ENCODE assay signal across 24 cellular contexts in the genomic region with DNA sequence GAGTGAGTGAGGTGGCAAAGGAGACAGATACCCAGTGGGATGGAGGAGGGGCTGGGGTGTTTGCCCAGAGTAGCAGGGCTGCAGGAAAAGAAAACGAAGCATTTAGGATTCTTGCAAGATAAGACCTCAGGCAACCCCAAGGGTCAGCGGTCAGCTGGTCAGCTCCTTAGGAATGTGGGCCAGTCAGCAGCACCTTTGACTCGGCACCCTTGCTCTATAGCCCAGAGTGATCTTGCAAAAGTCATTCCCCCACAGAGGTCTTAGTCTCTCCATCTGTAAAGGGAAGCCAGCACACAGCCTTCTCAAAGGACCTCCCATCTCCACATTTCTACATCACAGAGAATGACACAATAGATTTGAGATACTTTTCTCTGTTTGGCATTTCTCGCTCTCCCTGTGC. TPM values are rescaled to one million over a fixed set of nuclear protein-coding genes. Genes with fewer than 3 reads are reported as not detected.
A peak's percentile ranks its signal among the peaks of the same experiment; 100 is the strongest.
DNase-seq lines count a peak whose midpoint lies in the region; ATAC-seq, FAIRE-seq and TF ChIP-seq lines count a peak whose summit lies in the region.
"Had no signal": no experiment of that assay in that cellular context is flagged by ENCODE, and none has a peak within 500 bp of the region (broad histone marks: within the 10 kb centered on the region; RNA-seq: fewer than 3 reads in every experiment).

No MANE protein-coding gene starts in this region.

- no TSS peak for BruUV-seq in K562 (replicated peaks; lab: Mats Ljungman, UMichigan)

- no peak overlapping the region for H2BK5ac ChIP-seq in neuronal stem cell (ENCODE audit: low read length)

- no peak for TF ChIP-seq EP300 in SK-N-SH (IDR thresholded peaks at IDR 0.05; ENCODE audit: borderline replicate concordance in 1 of 2, low read depth in 1 of 2, low read length in 1 of 2)
- TF ChIP-seq EP300 in K562 (IDR thresholded peaks at IDR 0.05; ENCODE audit: low read length), result no peak

- no peak overlapping the region for H3K4me3 ChIP-seq in SK-N-SH (ENCODE audit: low read depth in 2 of 2, low read length in 1 of 2)
- H3K4me3 ChIP-seq in K562, result no peak overlapping the region
- no peak overlapping the region for H3K4me3 ChIP-seq in neuronal stem cell (ENCODE audit: low read length in 2 of 2)
- H3K4me3 ChIP-seq: GM12878, MG63 had no signal

- DNase-seq in SK-N-SH (no peak), K562 (ENCODE audit: extremely low read depth in 1 of 4, low spot score in 3 of 4) (no peak), neuronal stem cell (ENCODE audit: low spot score) (no peak), NCI-H1417 treated with DMSO at 0.1 percent for 48 hours (lab: John Stamatoyannopoulos, UW) (no peak)
- DNase-seq: CD4-positive, CD25-positive, alpha-beta regulatory T cell; DMS53; GDM1; KG1; MG63; NCI-H1048; NCI-H1417; NCI-H1694 treated with DMSO at 0.1 percent for 48 hours; NCI-H2081; NCI-H2227 treated with DMSO at 0.1 percent for 48 hours; NCI-H526 treated with DMSO at 0.1 percent for 48 hours; SHP77; T-cell had no signal

- no peaks in the 10 kb centered on the region for H3K9me3 ChIP-seq in SK-N-SH
- H3K9me3 ChIP-seq in K562 (replicated peaks; ENCODE audit: control insufficient read depth, insufficient read depth, low read depth, low read length), result no peaks in the 10 kb centered on the region
- no peaks in the 10 kb centered on the region for H3K9me3 ChIP-seq in neuronal stem cell (replicated peaks in 1 of 2; ENCODE audit: control insufficient read depth in 2 of 2, insufficient read depth in 1 of 2, low read depth in 1 of 2, low read length in 2 of 2)
- H3K9me3 ChIP-seq: MG63 had no signal

- no peak overlapping the region for H2AFZ ChIP-seq in SK-N-SH (ENCODE audit: low read depth)
- H2AFZ ChIP-seq in K562 (ENCODE audit: low read depth, low read length), result no peak overlapping the region
- no peak overlapping the region for H2AFZ ChIP-seq in neuronal stem cell (ENCODE audit: low read length)

- H4K8ac ChIP-seq in neuronal stem cell (ENCODE audit: low read depth, low read length), result no peak overlapping the region

- H3K4me2 ChIP-seq in SK-N-SH (no peak overlapping the region), K562 (ENCODE audit: insufficient read depth, low read length) (no peak overlapping the region), neuronal stem cell (ENCODE audit: insufficient read depth, low read length, poor library complexity, severe bottlenecking) (no peak overlapping the region)

- H2BK12ac ChIP-seq in neuronal stem cell (ENCODE audit: low read length), result no peak overlapping the region

- POLR2A ChIA-PET in SK-N-SH (lab: Yijun Ruan, JAX), result no interaction called here
- POLR2A ChIA-PET in K562 (lab: Yijun Ruan, JAX), result no interaction called here

- no peak overlapping the region for H3K18ac ChIP-seq in neuronal stem cell (ENCODE audit: low read length)

- no peak overlapping the region for H4K91ac ChIP-seq in neuronal stem cell (ENCODE audit: low read depth, low read length, poor library complexity)

- in situ Hi-C loops in K562 (cut with MboI), result no loop called here

- H3K4me1 ChIP-seq in SK-N-SH (ENCODE audit: control insufficient read depth in 1 of 2, insufficient read depth in 2 of 2, low read depth in 1 of 2, low read length in 1 of 2) (no peaks in the 10 kb centered on the region; a peak in 1 of 4 replicates), K562 (replicated peaks in 1 of 2; ENCODE audit: control insufficient read depth in 2 of 2, insufficient read depth in 2 of 2, low read length in 2 of 2) (peaks cover 7 to 20% of the 10 kb centered on the region in 2 experiments; a peak in 4 of 5 replicates), neuronal stem cell (ENCODE audit: control insufficient read depth in 2 of 2, insufficient read depth in 1 of 2, low read depth in 1 of 2, low read length in 2 of 2) (peaks cover 0 to 5% of the 10 kb centered on the region in 2 donors)

- H3K14ac ChIP-seq in neuronal stem cell (ENCODE audit: low read length), result no peak overlapping the region

- TF ChIP-seq POLR2A in K562 (conservative IDR thresholded peaks at IDR 0.05), result no peak

- no peak overlapping the region for H2BK120ac ChIP-seq in neuronal stem cell (ENCODE audit: low read depth, low read length)

- no peaks in the 10 kb centered on the region for H3K9me2 ChIP-seq in SK-N-SH

- no peaks in the 10 kb centered on the region for H3K79me2 ChIP-seq in SK-N-SH (ENCODE audit: insufficient read depth)
- H3K79me2 ChIP-seq in K562 (ENCODE audit: control insufficient read depth, insufficient read depth, low read length), result no peaks in the 10 kb centered on the region

- 64% methylated on average over 4 of the region's 4 CpGs for WGBS in SK-N-SH (ENCODE audit: low lambda C conversion rate)
- 24% methylated on average over 4 of the region's 4 CpGs for WGBS in K562 (ENCODE audit: insufficient coverage, low coverage, missing lambda C conversion rate)
- WGBS in neuronal stem cell (ENCODE audit: extremely low coverage in 2 of 2, insufficient read length in 2 of 2, insufficient replicate concordance in 1 of 2), 2 donors, result no CpG with 5 or more reads among the region's 4 CpGs

- TF ChIP-seq RAD21 in SK-N-SH (IDR thresholded peaks at IDR 0.05; ENCODE audit: low read length) (no peak), K562 (CRISPR knock-in tag; conservative IDR thresholded peaks at IDR 0.05 in 1 of 2, IDR thresholded peaks at IDR 0.05 in 1 of 2) (no peak)

- CTCF ChIA-PET in SK-N-SH (lab: Yijun Ruan, JAX), result interaction anchor here (1.4 kb wide), 1 partner anchor 52 kb away, joined by 3 read pairs; no protein-coding TSS in a partner anchor
- CTCF ChIA-PET in K562 (lab: Yijun Ruan, JAX; ENCODE audit: low intra/inter-chr PET ratio), result no interaction called here

- H3K36me3 ChIP-seq in SK-N-SH (replicated peaks in 1 of 2; ENCODE audit: control insufficient read depth in 1 of 2, insufficient read depth in 2 of 2, low read length in 1 of 2) (no peaks in the 10 kb centered on the region), K562 (ENCODE audit: control insufficient read depth, insufficient read depth, low read length) (no peaks in the 10 kb centered on the region), neuronal stem cell (replicated peaks in 1 of 2; ENCODE audit: control insufficient read depth in 2 of 2, insufficient read depth in 2 of 2, low read length in 2 of 2) (no peaks in the 10 kb centered on the region)
- H3K36me3 ChIP-seq: MG63 had no signal

- H3K23ac ChIP-seq in neuronal stem cell (ENCODE audit: low read depth, low read length, poor library complexity), result no peak overlapping the region

- no peaks in the 10 kb centered on the region for H3F3A ChIP-seq in SK-N-SH (replicated peaks; ENCODE audit: insufficient read depth)

- no peak overlapping the region for H3K27ac ChIP-seq in SK-N-SH (ENCODE audit: low read depth in 2 of 2, low read length in 1 of 2)
- no peak overlapping the region for H3K27ac ChIP-seq in K562 (ENCODE audit: extremely low read depth, low read depth, low read length)
- H3K27ac ChIP-seq in neuronal stem cell (replicated peaks; ENCODE audit: low read length), result no peak overlapping the region
- H3K27ac ChIP-seq: RWPE1 had no signal

- H2AK5ac ChIP-seq in neuronal stem cell (ENCODE audit: low read depth, low read length), result peak overlapping the region; percentile 27

- H3K4ac ChIP-seq in neuronal stem cell (ENCODE audit: low read length), result no peak overlapping the region

- H4K20me1 ChIP-seq in SK-N-SH (ENCODE audit: insufficient read depth) (no peaks in the 10 kb centered on the region), K562 (replicated peaks; ENCODE audit: control insufficient read depth, insufficient read depth, low read length) (no peaks in the 10 kb centered on the region)

- H3K9me1 ChIP-seq in K562 (ENCODE audit: control insufficient read depth, insufficient read depth, low read length), result no peaks in the 10 kb centered on the region

- H3K27me3 ChIP-seq in SK-N-SH (ENCODE audit: insufficient read depth), result no peaks in the 10 kb centered on the region
- H3K27me3 ChIP-seq in K562 (ENCODE audit: control insufficient read depth in 2 of 2, insufficient read depth in 2 of 2, low read length in 2 of 2), result peaks cover 8 to 9% of the 10 kb centered on the region in 2 experiments; a peak in 3 of 5 replicates
- H3K27me3 ChIP-seq in neuronal stem cell (ENCODE audit: control insufficient read depth in 3 of 3, insufficient read depth in 3 of 3, low read depth in 1 of 3, low read length in 3 of 3), result peaks cover 0 to 56% (median 0%) of the 10 kb centered on the region in 3 experiments
- H3K27me3 ChIP-seq: MG63 had no signal

- H2BK15ac ChIP-seq in neuronal stem cell (ENCODE audit: low read length), result no peak overlapping the region

- H3K9ac ChIP-seq in SK-N-SH (no peak overlapping the region), K562 (ENCODE audit: insufficient read depth in 1 of 2, low read depth in 2 of 2, low read length in 2 of 2) (no peak overlapping the region; a peak in 1 of 4 replicates), neuronal stem cell (ENCODE audit: low read depth, low read length, poor library complexity) (no peak overlapping the region)

- ATAC-seq in SK-N-SH treated with all-trans-retinoic acid at 6 μM for 48 hours (no peak), K562 (no peak), HG02623 (IDR thresholded peaks at IDR 0.05; ENCODE audit: unreplicated experiment) (no peak), HG03378 (IDR thresholded peaks at IDR 0.05; ENCODE audit: unreplicated experiment) (no peak)
- ATAC-seq: GM12878, HCT116, T-cell had no signal

- intact Hi-C loops in K562 (cut with micrococcal nuclease), result no loop called here

- no peaks in the 10 kb centered on the region for H3K79me1 ChIP-seq in neuronal stem cell (ENCODE audit: low read depth, low read length)

- TF ChIP-seq CTCF in SK-N-SH (IDR thresholded peaks at IDR 0.05) (no peak), K562 (IDR thresholded peaks at IDR 0.05 in 2 of 3, conservative IDR thresholded peaks at IDR 0.05 in 1 of 3; ENCODE audit: insufficient read depth in 2 of 3, low read depth in 1 of 3, low read length in 3 of 3) (no peak)

- no peak for FAIRE-seq in K562 (lab: Jason Lieb, UNC)
- FAIRE-seq: GM12878, H1 had no signal

RNA-seq across cellular contexts. Expression of gene VEGFA, which starts 56.7 kb away (rescaled TPM):
- polyA plus RNA-seq in SK-N-SH (2012; rRNA removed) (81.0 and 130 TPM in 2 replicates), K562 (2011; rRNA removed) (271 and 467 TPM in 2 replicates), K562 (2014; fragmentation: Illumina TruSeq; extraction: Trizol) (134 and 172 TPM in 2 replicates), K562 (2014; fragmentation: Nextera tagmentation; extraction: Ambion mirVana) (10 to 100 TPM; 14.0 to 16.0 TPM), K562 (2014; rRNA removed) (179 and 182 TPM in 2 replicates)
- polyA plus RNA-seq in SK-N-SH (2012; cell fraction: cytosol; rRNA removed), result 42.6 and 66.6 TPM in 2 replicates
- polyA plus RNA-seq in SK-N-SH (2012; cell fraction: nucleus; rRNA removed), result 412 and 501 TPM in 2 replicates
- total RNA-seq in K562 (2011; cell fraction: chromatin; rRNA removed; ENCODE audit: low replicate concordance), result 511 and 945 TPM in 2 replicates
- 536 and 553 TPM in 2 replicates for total RNA-seq in K562 (2011; cell fraction: nucleolus; rRNA removed)
- 559 and 592 TPM in 2 replicates for total RNA-seq in K562 (2011; cell fraction: nucleoplasm; rRNA removed)
- total RNA-seq in K562 (2014; rRNA removed) (124 and 144 TPM in 2 replicates), K562 (2014; rRNA removed; fragmentation: Illumina TruSeq; extraction: Trizol) (66.5 and 70.7 TPM in 2 replicates), K562 (2015; rRNA removed; fragmentation: Illumina TruSeq; extraction: Trizol) (25.8 and 27.0 TPM in 2 replicates), K562 (2021) (131 and 159 TPM in 2 replicates)
- 222 and 346 TPM in 2 replicates for polyA plus RNA-seq in K562 (2011; cell fraction: cytosol; rRNA removed)
- polyA plus RNA-seq in K562 (2011; cell fraction: nucleus; rRNA removed), result 1,880 and 1,961 TPM in 2 replicates
- 112 and 555 TPM in 2 replicates for polyA plus RNA-seq in K562 (2012)
- 359 and 374 TPM in 2 replicates for polyA minus RNA-seq in K562 (2011; rRNA and poly(A)+ RNA removed)
- 79.8 and 123 TPM in 2 replicates for polyA minus RNA-seq in K562 (2011; cell fraction: cytosol; rRNA and poly(A)+ RNA removed)
- 310 and 397 TPM in 2 replicates for polyA minus RNA-seq in K562 (2011; cell fraction: nucleus; rRNA and poly(A)+ RNA removed)
- polyA plus RNA-seq in neuronal stem cell (2013, experiment 1 of 2), result 29.0 TPM
- 29.1 TPM for polyA plus RNA-seq in neuronal stem cell (2013, experiment 2 of 2)

Comparison
In these comparisons a context has a peak if more than half of its experiments do, and no peak if none do; other contexts are left out.
1. Of the 27 proteins assayed by ChIP-seq in both K562 and SK-N-SH: peak only in K562: none; only in SK-N-SH: REST; in both: none; in neither: 26.